1 cellular context compared by ENCODE assay signal in the genomic region with DNA sequence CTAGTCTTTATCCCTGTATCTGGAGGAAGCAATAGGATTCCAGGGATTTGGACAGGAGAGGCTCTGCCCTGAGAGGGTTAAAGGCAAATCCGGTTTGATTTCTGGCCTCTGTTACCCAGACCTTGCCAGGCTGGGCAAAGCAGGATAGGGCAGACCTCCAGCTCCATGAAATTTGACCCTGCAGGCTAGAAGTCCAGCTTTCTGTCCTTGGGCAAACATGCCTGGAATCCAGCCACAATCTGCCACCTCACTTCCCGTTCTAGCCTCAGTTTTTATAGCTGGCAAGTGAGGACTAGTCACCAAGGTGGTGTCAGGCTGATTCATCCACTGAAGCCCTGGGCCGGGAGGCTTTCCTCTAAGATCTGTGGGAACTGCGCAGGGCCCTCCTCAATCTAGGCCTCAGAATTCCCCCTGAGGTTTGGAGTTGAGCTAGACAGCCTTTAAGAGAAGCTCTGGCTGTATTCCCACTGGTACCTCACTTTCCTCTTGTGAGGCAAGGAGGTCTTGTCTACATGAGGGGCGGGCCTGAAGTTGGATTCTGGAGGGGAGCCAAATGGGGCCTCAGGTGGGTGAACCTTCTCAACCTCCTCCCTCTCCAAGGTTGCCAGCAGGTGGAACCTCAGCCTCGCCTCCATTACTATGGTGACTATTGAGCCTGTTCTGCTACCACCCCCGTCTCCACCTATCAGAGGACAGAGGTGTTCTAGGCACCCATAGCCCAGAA.
A peak's percentile ranks its signal among the peaks of the same experiment; 100 is the strongest.
TF ChIP-seq lines count a peak whose summit lies in the region.

No MANE protein-coding gene starts in this region.

TF ChIP-seq in HepG2, 621 proteins besides CTCF, POLR2A, EP300 and RAD21 (continued from another document and continues in another):
- TF ChIP-seq PAXIP1 (CRISPR knock-in tag; conservative IDR thresholded peaks at IDR 0.05) (peak; percentile 81), SETDB1 (CRISPR knock-in tag; IDR thresholded peaks at IDR 0.05; ENCODE audit: borderline replicate concordance) (no peak), ZNF430 (CRISPR knock-in tag; IDR thresholded peaks at IDR 0.05) (0 out of 2 replicates have a peak, but pooled peaks have one; percentile 23), RARG (CRISPR knock-in tag; IDR thresholded peaks at IDR 0.05; ENCODE audit: low read depth) (no peak), ZBTB38 (CRISPR knock-in tag; IDR thresholded peaks at IDR 0.05) (no peak), ZNF569 (CRISPR knock-in tag; IDR thresholded peaks at IDR 0.05; ENCODE audit: borderline replicate concordance) (no peak), NFIB (CRISPR knock-in tag; IDR thresholded peaks at IDR 0.05; ENCODE audit: borderline replicate concordance) (no peak), EEA1 (CRISPR knock-in tag; IDR thresholded peaks at IDR 0.05; ENCODE audit: borderline replicate concordance) (no peak), GATAD1 (CRISPR knock-in tag; IDR thresholded peaks at IDR 0.05) (0 out of 2 replicates have a peak, but pooled peaks have one; percentile 39), FOSL2 (CRISPR knock-in tag; IDR thresholded peaks at IDR 0.05) (peak; percentile 81), NFIC (IDR thresholded peaks at IDR 0.05; ENCODE audit: low read length) (0 out of 2 replicates have a peak, but pooled peaks have one; percentile 13), SMAD1 (CRISPR knock-in tag; IDR thresholded peaks at IDR 0.05; ENCODE audit: borderline replicate concordance, low read depth) (no peak), SMC3 (IDR thresholded peaks at IDR 0.05; ENCODE audit: low read length) (no peak; the same call in 1 of the 2 replicates), ZNF639 (CRISPR knock-in tag; conservative IDR thresholded peaks at IDR 0.05) (no peak), ZNF547 (CRISPR knock-in tag; IDR thresholded peaks at IDR 0.05) (no peak), ISX (CRISPR knock-in tag; conservative IDR thresholded peaks at IDR 0.05) (no peak), ZFX (CRISPR knock-in tag; IDR thresholded peaks at IDR 0.05; ENCODE audit: low read depth) (peak; percentile 62), ZNF10 (CRISPR knock-in tag; IDR thresholded peaks at IDR 0.05; ENCODE audit: borderline replicate concordance, low read depth) (no peak), MLXIP (CRISPR knock-in tag; IDR thresholded peaks at IDR 0.05; ENCODE audit: borderline replicate concordance) (no peak), ZSCAN20 (CRISPR knock-in tag; IDR thresholded peaks at IDR 0.05; ENCODE audit: borderline replicate concordance) (no peak), MTA3 (CRISPR knock-in tag; IDR thresholded peaks at IDR 0.05) (no peak), ZNF598 (CRISPR knock-in tag; IDR thresholded peaks at IDR 0.05; ENCODE audit: borderline replicate concordance) (no peak), ZNF607 (CRISPR knock-in tag; IDR thresholded peaks at IDR 0.05; ENCODE audit: borderline replicate concordance) (no peak), ZNF446 (CRISPR knock-in tag; IDR thresholded peaks at IDR 0.05) (no peak), STAT6 (CRISPR knock-in tag; IDR thresholded peaks at IDR 0.05; ENCODE audit: borderline replicate concordance) (no peak), UBTF (CRISPR knock-in tag; IDR thresholded peaks at IDR 0.05) (peak; percentile 30; the same call in 1 of the 2 replicates), LCORL (IDR thresholded peaks at IDR 0.05) (no peak), LCORL (CRISPR knock-in tag; IDR thresholded peaks at IDR 0.05) (peak; percentile 51; the same call in 1 of the 2 replicates), XBP1 (CRISPR knock-in tag; IDR thresholded peaks at IDR 0.05) (peak; percentile 75; the same call in 1 of the 2 replicates), FOXA3 (CRISPR knock-in tag; IDR thresholded peaks at IDR 0.05) (peak; percentile 45), REL (CRISPR knock-in tag; conservative IDR thresholded peaks at IDR 0.05) (no peak), MIXL1 (CRISPR knock-in tag; IDR thresholded peaks at IDR 0.05) (no peak)
- TF ChIP-seq, protein P1, sequence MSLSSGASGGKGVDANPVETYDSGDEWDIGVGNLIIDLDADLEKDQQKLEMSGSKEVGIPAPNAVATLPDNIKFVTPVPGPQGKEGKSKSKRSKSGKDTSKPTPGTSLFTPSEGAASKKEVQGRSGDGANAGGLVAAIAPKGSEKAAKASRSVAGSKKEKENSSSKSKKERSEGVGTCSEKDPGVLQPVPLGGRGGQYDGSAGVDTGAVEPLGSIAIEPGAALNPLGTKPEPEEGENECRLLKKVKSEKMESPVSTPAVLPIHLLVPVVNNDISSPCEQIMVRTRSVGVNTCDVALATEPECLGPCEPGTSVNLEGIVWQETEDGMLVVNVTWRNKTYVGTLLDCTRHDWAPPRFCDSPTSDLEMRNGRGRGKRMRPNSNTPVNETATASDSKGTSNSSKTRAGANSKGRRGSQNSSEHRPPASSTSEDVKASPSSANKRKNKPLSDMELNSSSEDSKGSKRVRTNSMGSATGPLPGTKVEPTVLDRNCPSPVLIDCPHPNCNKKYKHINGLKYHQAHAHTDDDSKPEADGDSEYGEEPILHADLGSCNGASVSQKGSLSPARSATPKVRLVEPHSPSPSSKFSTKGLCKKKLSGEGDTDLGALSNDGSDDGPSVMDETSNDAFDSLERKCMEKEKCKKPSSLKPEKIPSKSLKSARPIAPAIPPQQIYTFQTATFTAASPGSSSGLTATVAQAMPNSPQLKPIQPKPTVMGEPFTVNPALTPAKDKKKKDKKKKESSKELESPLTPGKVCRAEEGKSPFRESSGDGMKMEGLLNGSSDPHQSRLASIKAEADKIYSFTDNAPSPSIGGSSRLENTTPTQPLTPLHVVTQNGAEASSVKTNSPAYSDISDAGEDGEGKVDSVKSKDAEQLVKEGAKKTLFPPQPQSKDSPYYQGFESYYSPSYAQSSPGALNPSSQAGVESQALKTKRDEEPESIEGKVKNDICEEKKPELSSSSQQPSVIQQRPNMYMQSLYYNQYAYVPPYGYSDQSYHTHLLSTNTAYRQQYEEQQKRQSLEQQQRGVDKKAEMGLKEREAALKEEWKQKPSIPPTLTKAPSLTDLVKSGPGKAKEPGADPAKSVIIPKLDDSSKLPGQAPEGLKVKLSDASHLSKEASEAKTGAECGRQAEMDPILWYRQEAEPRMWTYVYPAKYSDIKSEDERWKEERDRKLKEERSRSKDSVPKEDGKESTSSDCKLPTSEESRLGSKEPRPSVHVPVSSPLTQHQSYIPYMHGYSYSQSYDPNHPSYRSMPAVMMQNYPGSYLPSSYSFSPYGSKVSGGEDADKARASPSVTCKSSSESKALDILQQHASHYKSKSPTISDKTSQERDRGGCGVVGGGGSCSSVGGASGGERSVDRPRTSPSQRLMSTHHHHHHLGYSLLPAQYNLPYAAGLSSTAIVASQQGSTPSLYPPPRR (CRISPR knock-in tag; IDR thresholded peaks at IDR 0.05; ENCODE audit: borderline replicate concordance): no peak
- TF ChIP-seq, protein P2, sequence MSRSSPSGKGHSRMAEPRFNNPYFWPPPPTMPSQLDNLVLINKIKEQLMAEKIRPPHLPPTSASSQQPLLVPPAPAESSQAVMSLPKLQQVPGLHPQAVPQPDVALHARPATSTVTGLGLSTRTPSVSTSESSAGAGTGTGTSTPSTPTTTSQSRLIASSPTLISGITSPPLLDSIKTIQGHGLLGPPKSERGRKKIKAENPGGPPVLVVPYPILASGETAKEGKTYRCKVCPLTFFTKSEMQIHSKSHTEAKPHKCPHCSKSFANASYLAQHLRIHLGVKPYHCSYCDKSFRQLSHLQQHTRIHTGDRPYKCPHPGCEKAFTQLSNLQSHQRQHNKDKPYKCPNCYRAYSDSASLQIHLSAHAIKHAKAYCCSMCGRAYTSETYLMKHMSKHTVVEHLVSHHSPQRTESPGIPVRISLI (CRISPR knock-in tag; IDR thresholded peaks at IDR 0.05; ENCODE audit: borderline replicate concordance): 0 out of 2 replicates have a peak, but pooled peaks have one; percentile 17
